8 cellular contexts compared by ENCODE assay signal in the genomic region with DNA sequence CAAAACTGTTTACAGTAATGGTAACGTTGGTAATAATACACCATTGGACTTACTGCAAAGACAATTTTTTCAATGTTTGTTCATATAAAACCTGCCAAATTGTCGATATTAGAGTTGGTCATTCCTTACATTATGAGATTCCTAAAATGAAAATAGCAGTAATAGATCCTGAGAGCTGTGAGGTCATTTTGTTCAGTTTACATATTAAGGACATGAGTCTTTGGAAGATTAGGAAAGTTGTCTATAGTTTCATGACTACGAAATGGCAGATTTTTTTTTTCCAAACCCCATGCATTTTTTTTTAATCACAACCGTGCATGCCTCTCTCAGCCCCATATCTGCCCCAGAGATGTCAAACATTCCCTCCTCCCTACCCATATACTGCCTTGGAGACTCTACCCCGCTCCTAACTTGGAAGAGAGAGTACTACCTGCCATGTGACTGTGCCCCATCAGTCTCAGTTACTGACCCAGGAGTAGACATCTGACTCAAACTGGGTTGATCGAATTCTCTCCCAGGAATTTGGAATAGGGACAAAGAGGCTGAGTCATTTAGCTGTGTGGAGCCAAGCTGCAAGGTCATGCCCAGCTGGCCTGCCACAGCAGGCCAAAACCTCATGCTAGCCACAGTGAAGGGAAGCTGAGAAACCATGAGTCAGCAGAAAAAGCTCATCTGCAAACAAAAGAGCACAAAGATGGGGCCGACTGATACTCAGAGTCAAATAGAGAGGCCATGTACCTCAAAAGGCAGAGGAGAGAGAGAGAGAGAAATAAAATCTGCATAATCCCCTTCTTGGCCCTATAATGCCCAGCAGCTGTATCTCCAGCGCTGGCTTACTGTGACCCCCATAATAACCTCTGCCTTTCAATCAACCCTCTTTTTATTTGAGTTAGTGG. TPM values are rescaled to one million over a fixed set of nuclear protein-coding genes. Genes with fewer than 3 reads are reported as not detected.
DNase-seq lines count a peak whose midpoint lies in the region; ATAC-seq and TF ChIP-seq lines count a peak whose summit lies in the region.

No MANE protein-coding gene starts in this region.

- TF ChIP-seq CTCF in AG04450 (IDR thresholded peaks at IDR 0.05; ENCODE audit: low read depth, low read length) (no peak), left ventricle myocardium inferior (IDR thresholded peaks at IDR 0.05; ENCODE audit: borderline replicate concordance) (no peak)

- CTCF ChIA-PET in AG04450 (lab: Charles Lee), result interaction anchor here (2.0 kb wide), 1 partner anchor 34 kb away, joined by 4 read pairs; no protein-coding TSS in a partner anchor

- H3K4me1 ChIP-seq in adipocyte (ENCODE audit: control insufficient read depth, insufficient read depth, low read length), result peaks cover 32% of the 10 kb centered on the region
- peaks cover 28% of the 10 kb centered on the region for H3K4me1 ChIP-seq in left ventricle myocardium inferior

- intact Hi-C loops in left ventricle myocardium inferior (cut with micrococcal nuclease), result loop anchor here (10.0 kb wide), 1 partner anchor 248 kb away; the partner anchor contains the start of gene SLC35A1

- peak; percentile 85 for DNase-seq in AG04450 (ENCODE audit: low read depth, low spot score)
- DNase-seq in LoVo (ENCODE audit: low spot score), result peak; percentile 63
- DNase-seq in adipocyte (ENCODE audit: low read depth), result peak; percentile 92
- peak; percentile 65 for DNase-seq in left ventricle myocardium inferior
- peak; percentile 99 for DNase-seq in renal cortical epithelial cell (ENCODE audit: low read depth)
- DNase-seq in NCI-H510A treated with DMSO at 0.1 percent for 48 hours (lab: John Stamatoyannopoulos, UW), result no peak

- H3K9ac ChIP-seq in adipocyte (ENCODE audit: low read length), result peak overlapping the region; percentile 30

- H3K9me3 ChIP-seq in AG04450 (ENCODE audit: control insufficient read depth, insufficient read depth, low read length), result no peaks in the 10 kb centered on the region
- no peaks in the 10 kb centered on the region for H3K9me3 ChIP-seq in adipocyte (ENCODE audit: control insufficient read depth, low read length)
- H3K9me3 ChIP-seq in left ventricle myocardium inferior (replicated peaks), result no peaks in the 10 kb centered on the region

- H3K27me3 ChIP-seq in AG04450 (ENCODE audit: control insufficient read depth, insufficient read depth, low read length) (no peaks in the 10 kb centered on the region), adipocyte (replicated peaks; ENCODE audit: control insufficient read depth, insufficient read depth, low read length) (no peaks in the 10 kb centered on the region), left ventricle myocardium inferior (ENCODE audit: low read depth) (no peaks in the 10 kb centered on the region)

- ATAC-seq in GM19025 (IDR thresholded peaks at IDR 0.05; ENCODE audit: low read depth, unreplicated experiment) (peak; percentile 39), GM21576 (IDR thresholded peaks at IDR 0.05; ENCODE audit: unreplicated experiment) (no peak)

- H3K4me3 ChIP-seq in AG04450 (ENCODE audit: low read depth, low read length) (no peak overlapping the region), adipocyte (ENCODE audit: low read length) (peak overlapping the region; percentile 7), left ventricle myocardium inferior (no peak overlapping the region)

- POLR2A ChIA-PET in AG04450 (lab: Yijun Ruan, JAX), result interaction anchor here (0.5 to 1.9 kb wide), 7 partner anchors 9 to 50 kb away, joined by 5 to 13 read pairs (median 8); partner anchors contain the start of gene AKIRIN2

- H3K36me3 ChIP-seq in adipocyte (ENCODE audit: control insufficient read depth, insufficient read depth, low read length, severe bottlenecking) (no peaks in the 10 kb centered on the region), left ventricle myocardium inferior (no peaks in the 10 kb centered on the region)

- H3K27ac ChIP-seq in AG04450 (ENCODE audit: low read depth, low read length) (peak overlapping the region; percentile 91), left ventricle myocardium inferior (replicated peaks) (peak overlapping the region; percentile 77)

RNA-seq across cellular contexts. Expression of gene AKIRIN2, which starts 21.0 kb away (rescaled TPM):
- polyA plus RNA-seq in AG04450 (2011; rRNA removed), result 30.4 and 31.3 TPM in 2 replicates
- polyA minus RNA-seq in AG04450 (2011; rRNA and poly(A)+ RNA removed), result 20.9 and 35.6 TPM in 2 replicates
- total RNA-seq in left ventricle myocardium inferior, result 42.3 TPM
- 19.4 and 29.7 TPM in 2 replicates for total RNA-seq in renal cortical epithelial cell
